1 cellular context compared by ENCODE assay signal in genomic region chr9:27600254-27600653, GRCh38.
TF ChIP-seq lines count a peak whose summit lies in the region.

No MANE protein-coding gene starts in this region.

TF ChIP-seq in H1, 55 proteins besides CTCF, POLR2A, EP300 and RAD21 (continued from another document):
- TF ChIP-seq, protein P1, sequence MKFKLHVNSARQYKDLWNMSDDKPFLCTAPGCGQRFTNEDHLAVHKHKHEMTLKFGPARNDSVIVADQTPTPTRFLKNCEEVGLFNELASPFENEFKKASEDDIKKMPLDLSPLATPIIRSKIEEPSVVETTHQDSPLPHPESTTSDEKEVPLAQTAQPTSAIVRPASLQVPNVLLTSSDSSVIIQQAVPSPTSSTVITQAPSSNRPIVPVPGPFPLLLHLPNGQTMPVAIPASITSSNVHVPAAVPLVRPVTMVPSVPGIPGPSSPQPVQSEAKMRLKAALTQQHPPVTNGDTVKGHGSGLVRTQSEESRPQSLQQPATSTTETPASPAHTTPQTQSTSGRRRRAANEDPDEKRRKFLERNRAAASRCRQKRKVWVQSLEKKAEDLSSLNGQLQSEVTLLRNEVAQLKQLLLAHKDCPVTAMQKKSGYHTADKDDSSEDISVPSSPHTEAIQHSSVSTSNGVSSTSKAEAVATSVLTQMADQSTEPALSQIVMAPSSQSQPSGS (IDR thresholded peaks at IDR 0.05; ENCODE audit: low read length) = no peak
- no peak for TF ChIP-seq CTBP2 (IDR thresholded peaks at IDR 0.05; ENCODE audit: borderline replicate concordance, insufficient read depth, insufficient read length, low read length)
- no peak for TF ChIP-seq TAF7 (optimal IDR thresholded peaks at IDR 0.05; ENCODE audit: borderline replicate concordance, low read depth, low read length)
- TF ChIP-seq HDAC2 (IDR thresholded peaks at IDR 0.05; ENCODE audit: borderline replicate concordance in 1 of 2, low read depth in 2 of 2, low read length in 2 of 2) = no peak
- TF ChIP-seq RFX5 (IDR thresholded peaks at IDR 0.05; ENCODE audit: borderline replicate concordance, low read depth, low read length) = no peak
- no peak for TF ChIP-seq MAX (IDR thresholded peaks at IDR 0.05)
- no peak for TF ChIP-seq SUZ12 (IDR thresholded peaks at IDR 0.05; ENCODE audit: low read length)
- no peak for TF ChIP-seq ZNF274 (IDR thresholded peaks at IDR 0.05; ENCODE audit: borderline replicate concordance, extremely low read depth, low read length)
- no peak for TF ChIP-seq SP4 (IDR thresholded peaks at IDR 0.05; ENCODE audit: low read length)
- TF ChIP-seq RXRA (IDR thresholded peaks at IDR 0.05; ENCODE audit: insufficient read depth, low read depth, low read length) = no peak
- TF ChIP-seq KDM4A (IDR thresholded peaks at IDR 0.05; ENCODE audit: low read depth, low read length, severe bottlenecking) = no peak
- TF ChIP-seq GABPA (IDR thresholded peaks at IDR 0.05; ENCODE audit: borderline replicate concordance, insufficient read depth, low read length) = no peak
- TF ChIP-seq KDM1A (IDR thresholded peaks at IDR 0.05; ENCODE audit: borderline replicate concordance, low read length) = no peak
- no peak for TF ChIP-seq SAP30 (IDR thresholded peaks at IDR 0.05; ENCODE audit: insufficient read depth, insufficient replicate concordance, low read length)
